Comparison of ENCODE assay signal across 1 cellular context in the genomic region with DNA sequence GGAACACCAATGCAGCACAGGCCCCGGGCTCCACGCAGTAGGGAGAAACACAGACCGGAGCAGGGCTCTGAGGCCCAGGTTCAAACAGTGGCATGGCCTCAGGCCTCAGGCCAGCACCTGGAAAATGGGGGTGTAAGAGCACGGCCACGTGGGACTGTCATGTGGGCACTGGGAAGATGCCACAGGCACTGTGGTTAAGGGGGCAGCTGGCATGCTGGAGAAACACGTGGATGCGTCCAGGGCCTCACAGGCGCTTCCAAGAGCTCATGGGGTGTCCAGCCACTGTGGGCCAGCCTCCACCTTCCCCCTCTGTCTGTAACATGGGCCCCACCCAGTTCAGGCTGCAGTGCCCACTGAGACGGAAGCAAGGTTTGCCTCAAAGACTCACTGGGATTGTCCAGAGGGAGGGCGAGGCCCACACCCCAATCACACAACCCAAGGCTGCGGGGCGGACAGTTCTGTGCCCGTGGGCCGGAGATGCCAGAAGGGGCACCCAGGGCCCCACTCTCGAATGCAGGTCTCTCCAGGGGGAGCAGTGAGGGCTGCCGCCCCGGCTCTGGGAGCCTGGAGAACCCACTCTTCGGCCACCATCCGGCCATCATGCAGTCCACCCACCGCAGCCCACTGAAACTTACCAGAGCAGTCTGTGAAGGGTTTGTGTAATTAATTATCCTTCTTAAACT.
TF ChIP-seq lines count a peak whose summit lies in the region.

No MANE protein-coding gene starts in this region.

TF ChIP-seq in GM12878, 131 proteins besides CTCF, POLR2A, EP300 and RAD21:
- TF ChIP-seq, protein P1, sequence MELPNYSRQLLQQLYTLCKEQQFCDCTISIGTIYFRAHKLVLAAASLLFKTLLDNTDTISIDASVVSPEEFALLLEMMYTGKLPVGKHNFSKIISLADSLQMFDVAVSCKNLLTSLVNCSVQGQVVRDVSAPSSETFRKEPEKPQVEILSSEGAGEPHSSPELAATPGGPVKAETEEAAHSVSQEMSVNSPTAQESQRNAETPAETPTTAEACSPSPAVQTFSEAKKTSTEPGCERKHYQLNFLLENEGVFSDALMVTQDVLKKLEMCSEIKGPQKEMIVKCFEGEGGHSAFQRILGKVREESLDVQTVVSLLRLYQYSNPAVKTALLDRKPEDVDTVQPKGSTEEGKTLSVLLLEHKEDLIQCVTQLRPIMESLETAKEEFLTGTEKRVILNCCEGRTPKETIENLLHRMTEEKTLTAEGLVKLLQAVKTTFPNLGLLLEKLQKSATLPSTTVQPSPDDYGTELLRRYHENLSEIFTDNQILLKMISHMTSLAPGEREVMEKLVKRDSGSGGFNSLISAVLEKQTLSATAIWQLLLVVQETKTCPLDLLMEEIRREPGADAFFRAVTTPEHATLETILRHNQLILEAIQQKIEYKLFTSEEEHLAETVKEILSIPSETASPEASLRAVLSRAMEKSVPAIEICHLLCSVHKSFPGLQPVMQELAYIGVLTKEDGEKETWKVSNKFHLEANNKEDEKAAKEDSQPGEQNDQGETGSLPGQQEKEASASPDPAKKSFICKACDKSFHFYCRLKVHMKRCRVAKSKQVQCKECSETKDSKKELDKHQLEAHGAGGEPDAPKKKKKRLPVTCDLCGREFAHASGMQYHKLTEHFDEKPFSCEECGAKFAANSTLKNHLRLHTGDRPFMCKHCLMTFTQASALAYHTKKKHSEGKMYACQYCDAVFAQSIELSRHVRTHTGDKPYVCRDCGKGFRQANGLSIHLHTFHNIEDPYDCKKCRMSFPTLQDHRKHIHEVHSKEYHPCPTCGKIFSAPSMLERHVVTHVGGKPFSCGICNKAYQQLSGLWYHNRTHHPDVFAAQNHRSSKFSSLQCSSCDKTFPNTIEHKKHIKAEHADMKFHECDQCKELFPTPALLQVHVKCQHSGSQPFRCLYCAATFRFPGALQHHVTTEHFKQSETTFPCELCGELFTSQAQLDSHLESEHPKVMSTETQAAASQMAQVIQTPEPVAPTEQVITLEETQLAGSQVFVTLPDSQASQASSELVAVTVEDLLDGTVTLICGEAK (IDR thresholded peaks at IDR 0.05; ENCODE audit: borderline replicate concordance) = no peak
- TF ChIP-seq, protein P2, sequence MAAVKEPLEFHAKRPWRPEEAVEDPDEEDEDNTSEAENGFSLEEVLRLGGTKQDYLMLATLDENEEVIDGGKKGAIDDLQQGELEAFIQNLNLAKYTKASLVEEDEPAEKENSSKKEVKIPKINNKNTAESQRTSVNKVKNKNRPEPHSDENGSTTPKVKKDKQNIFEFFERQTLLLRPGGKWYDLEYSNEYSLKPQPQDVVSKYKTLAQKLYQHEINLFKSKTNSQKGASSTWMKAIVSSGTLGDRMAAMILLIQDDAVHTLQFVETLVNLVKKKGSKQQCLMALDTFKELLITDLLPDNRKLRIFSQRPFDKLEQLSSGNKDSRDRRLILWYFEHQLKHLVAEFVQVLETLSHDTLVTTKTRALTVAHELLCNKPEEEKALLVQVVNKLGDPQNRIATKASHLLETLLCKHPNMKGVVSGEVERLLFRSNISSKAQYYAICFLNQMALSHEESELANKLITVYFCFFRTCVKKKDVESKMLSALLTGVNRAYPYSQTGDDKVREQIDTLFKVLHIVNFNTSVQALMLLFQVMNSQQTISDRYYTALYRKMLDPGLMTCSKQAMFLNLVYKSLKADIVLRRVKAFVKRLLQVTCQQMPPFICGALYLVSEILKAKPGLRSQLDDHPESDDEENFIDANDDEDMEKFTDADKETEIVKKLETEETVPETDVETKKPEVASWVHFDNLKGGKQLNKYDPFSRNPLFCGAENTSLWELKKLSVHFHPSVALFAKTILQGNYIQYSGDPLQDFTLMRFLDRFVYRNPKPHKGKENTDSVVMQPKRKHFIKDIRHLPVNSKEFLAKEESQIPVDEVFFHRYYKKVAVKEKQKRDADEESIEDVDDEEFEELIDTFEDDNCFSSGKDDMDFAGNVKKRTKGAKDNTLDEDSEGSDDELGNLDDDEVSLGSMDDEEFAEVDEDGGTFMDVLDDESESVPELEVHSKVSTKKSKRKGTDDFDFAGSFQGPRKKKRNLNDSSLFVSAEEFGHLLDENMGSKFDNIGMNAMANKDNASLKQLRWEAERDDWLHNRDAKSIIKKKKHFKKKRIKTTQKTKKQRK (IDR thresholded peaks at IDR 0.05; ENCODE audit: low read depth, low read length) = no peak
- TF ChIP-seq, protein P3, sequence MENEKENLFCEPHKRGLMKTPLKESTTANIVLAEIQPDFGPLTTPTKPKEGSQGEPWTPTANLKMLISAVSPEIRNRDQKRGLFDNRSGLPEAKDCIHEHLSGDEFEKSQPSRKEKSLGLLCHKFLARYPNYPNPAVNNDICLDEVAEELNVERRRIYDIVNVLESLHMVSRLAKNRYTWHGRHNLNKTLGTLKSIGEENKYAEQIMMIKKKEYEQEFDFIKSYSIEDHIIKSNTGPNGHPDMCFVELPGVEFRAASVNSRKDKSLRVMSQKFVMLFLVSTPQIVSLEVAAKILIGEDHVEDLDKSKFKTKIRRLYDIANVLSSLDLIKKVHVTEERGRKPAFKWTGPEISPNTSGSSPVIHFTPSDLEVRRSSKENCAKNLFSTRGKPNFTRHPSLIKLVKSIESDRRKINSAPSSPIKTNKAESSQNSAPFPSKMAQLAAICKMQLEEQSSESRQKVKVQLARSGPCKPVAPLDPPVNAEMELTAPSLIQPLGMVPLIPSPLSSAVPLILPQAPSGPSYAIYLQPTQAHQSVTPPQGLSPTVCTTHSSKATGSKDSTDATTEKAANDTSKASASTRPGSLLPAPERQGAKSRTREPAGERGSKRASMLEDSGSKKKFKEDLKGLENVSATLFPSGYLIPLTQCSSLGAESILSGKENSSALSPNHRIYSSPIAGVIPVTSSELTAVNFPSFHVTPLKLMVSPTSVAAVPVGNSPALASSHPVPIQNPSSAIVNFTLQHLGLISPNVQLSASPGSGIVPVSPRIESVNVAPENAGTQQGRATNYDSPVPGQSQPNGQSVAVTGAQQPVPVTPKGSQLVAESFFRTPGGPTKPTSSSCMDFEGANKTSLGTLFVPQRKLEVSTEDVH (IDR thresholded peaks at IDR 0.05; ENCODE audit: low read depth, partially characterized antibody) = no peak
- TF ChIP-seq, protein P4, sequence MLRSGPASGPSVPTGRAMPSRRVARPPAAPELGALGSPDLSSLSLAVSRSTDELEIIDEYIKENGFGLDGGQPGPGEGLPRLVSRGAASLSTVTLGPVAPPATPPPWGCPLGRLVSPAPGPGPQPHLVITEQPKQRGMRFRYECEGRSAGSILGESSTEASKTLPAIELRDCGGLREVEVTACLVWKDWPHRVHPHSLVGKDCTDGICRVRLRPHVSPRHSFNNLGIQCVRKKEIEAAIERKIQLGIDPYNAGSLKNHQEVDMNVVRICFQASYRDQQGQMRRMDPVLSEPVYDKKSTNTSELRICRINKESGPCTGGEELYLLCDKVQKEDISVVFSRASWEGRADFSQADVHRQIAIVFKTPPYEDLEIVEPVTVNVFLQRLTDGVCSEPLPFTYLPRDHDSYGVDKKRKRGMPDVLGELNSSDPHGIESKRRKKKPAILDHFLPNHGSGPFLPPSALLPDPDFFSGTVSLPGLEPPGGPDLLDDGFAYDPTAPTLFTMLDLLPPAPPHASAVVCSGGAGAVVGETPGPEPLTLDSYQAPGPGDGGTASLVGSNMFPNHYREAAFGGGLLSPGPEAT (IDR thresholded peaks at IDR 0.05; ENCODE audit: low read depth) = no peak
- TF ChIP-seq, protein P5, sequence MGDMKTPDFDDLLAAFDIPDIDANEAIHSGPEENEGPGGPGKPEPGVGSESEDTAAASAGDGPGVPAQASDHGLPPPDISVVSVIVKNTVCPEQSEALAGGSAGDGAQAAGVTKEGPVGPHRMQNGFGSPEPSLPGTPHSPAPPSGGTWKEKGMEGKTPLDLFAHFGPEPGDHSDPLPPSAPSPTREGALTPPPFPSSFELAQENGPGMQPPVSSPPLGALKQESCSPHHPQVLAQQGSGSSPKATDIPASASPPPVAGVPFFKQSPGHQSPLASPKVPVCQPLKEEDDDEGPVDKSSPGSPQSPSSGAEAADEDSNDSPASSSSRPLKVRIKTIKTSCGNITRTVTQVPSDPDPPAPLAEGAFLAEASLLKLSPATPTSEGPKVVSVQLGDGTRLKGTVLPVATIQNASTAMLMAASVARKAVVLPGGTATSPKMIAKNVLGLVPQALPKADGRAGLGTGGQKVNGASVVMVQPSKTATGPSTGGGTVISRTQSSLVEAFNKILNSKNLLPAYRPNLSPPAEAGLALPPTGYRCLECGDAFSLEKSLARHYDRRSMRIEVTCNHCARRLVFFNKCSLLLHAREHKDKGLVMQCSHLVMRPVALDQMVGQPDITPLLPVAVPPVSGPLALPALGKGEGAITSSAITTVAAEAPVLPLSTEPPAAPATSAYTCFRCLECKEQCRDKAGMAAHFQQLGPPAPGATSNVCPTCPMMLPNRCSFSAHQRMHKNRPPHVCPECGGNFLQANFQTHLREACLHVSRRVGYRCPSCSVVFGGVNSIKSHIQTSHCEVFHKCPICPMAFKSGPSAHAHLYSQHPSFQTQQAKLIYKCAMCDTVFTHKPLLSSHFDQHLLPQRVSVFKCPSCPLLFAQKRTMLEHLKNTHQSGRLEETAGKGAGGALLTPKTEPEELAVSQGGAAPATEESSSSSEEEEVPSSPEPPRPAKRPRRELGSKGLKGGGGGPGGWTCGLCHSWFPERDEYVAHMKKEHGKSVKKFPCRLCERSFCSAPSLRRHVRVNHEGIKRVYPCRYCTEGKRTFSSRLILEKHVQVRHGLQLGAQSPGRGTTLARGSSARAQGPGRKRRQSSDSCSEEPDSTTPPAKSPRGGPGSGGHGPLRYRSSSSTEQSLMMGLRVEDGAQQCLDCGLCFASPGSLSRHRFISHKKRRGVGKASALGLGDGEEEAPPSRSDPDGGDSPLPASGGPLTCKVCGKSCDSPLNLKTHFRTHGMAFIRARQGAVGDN (IDR thresholded peaks at IDR 0.05) = no peak
- TF ChIP-seq POLR2AphosphoS5 (IDR thresholded peaks at IDR 0.05; ENCODE audit: low read length) = no peak
- TF ChIP-seq BMI1 (IDR thresholded peaks at IDR 0.05; ENCODE audit: borderline replicate concordance) = no peak
- TF ChIP-seq SMC3 (IDR thresholded peaks at IDR 0.05; ENCODE audit: borderline replicate concordance, low read length) = no peak
- no peak for TF ChIP-seq TCF3 (IDR thresholded peaks at IDR 0.05; ENCODE audit: borderline replicate concordance, insufficient read depth, low read depth, low read length)
- TF ChIP-seq CHD2 (IDR thresholded peaks at IDR 0.05; ENCODE audit: borderline replicate concordance, low read depth, low read length) = no peak
